ENCODE assay signal across 13 cellular contexts in genomic region chr2:237486334-237486818, GRCh38. TPM values are rescaled to one million over a fixed set of nuclear protein-coding genes. Genes with fewer than 3 reads are reported as not detected.
A peak's percentile ranks its signal among the peaks of the same experiment; 100 is the strongest.
DNase-seq lines count a peak whose midpoint lies in the region; ATAC-seq and TF ChIP-seq lines count a peak whose summit lies in the region.
"Had no signal": no experiment of that assay in that cellular context is flagged by ENCODE, and none has a peak within 500 bp of the region (broad histone marks: within the 10 kb centered on the region; RNA-seq: fewer than 3 reads in every experiment).

No MANE protein-coding gene starts in this region.

- H2AFZ ChIP-seq in SK-N-SH (ENCODE audit: low read depth): peak overlapping the region; percentile 10; the same call in 1 of the 2 replicates

- TF ChIP-seq POLR2A in prostate gland (IDR thresholded peaks at IDR 0.05): no peak

- no peaks in the 10 kb centered on the region for H4K20me1 ChIP-seq in SK-N-SH (ENCODE audit: insufficient read depth)

- peak; percentile 58 for DNase-seq in COLO668 (lab: John Stamatoyannopoulos, UW; ENCODE audit: unreplicated experiment)
- no peak for DNase-seq in SK-N-SH
- DNase-seq in left ventricle myocardium superior: no peak
- DNase-seq in prostate gland (ENCODE audit: low spot score): no peak
- no peak for DNase-seq in ureter (ENCODE audit: low spot score)
- DNase-seq in NK-92 treated with Interleukin-12 subunit alpha and Interleukin-12 subunit beta, amount 100 ng/mL, for 24 hours (lab: John Stamatoyannopoulos, UW): no peak
- DNase-seq: activated CD4-positive, CD25-positive, alpha-beta regulatory T cell; anterior cingulate cortex; DND-41; NCI-H446; stimulated activated naive B cell treated with anti-CD40 and anti-IgM and Interleukin-4, amounts not matched to agents 10 μg/mL and 1 μg/mL and 100 μg/mL, for 72 hours had no signal

- CTCF ChIA-PET in SK-N-SH (lab: Yijun Ruan, JAX): interaction anchor here (0.6 to 1.9 kb wide), 3 partner anchors 11 to 174 kb away, joined by 3 to 11 read pairs (median 8); no protein-coding TSS in a partner anchor

- no peak for TF ChIP-seq RAD21 in SK-N-SH (IDR thresholded peaks at IDR 0.05; ENCODE audit: low read length)

- ATAC-seq in left ventricle myocardium superior: peak; percentile 7
- ATAC-seq in HG03521 (IDR thresholded peaks at IDR 0.05; ENCODE audit: unreplicated experiment): no peak
- no peak for ATAC-seq in GM21390 (IDR thresholded peaks at IDR 0.05; ENCODE audit: unreplicated experiment)
- ATAC-seq: stimulated activated naive B cell treated with anti-CD40 and anti-IgM and Interleukin-4, amounts not matched to agents 10 μg/mL and 1 μg/mL and 100 μg/mL, for 72 hours had no signal

- peaks cover 7% of the 10 kb centered on the region for H3F3A ChIP-seq in SK-N-SH (replicated peaks; ENCODE audit: insufficient read depth)

- H3K9me3 ChIP-seq in SK-N-SH (peaks cover 2% of the 10 kb centered on the region; the same call in 1 of the 2 replicates), prostate gland (no peaks in the 10 kb centered on the region)

- peak overlapping the region; percentile 95 for H3K4me2 ChIP-seq in SK-N-SH

- peak overlapping the region; percentile 62 to 84 for H3K4me3 ChIP-seq in SK-N-SH (ENCODE audit: low read depth in 2 of 2, low read length in 1 of 2)
- peak overlapping the region; percentile 62 to 77 for H3K4me3 ChIP-seq in prostate gland

- intact Hi-C loops in left ventricle myocardium superior (cut with micrococcal nuclease) (no loop called here), prostate gland (cut with DNase I) (no loop called here)

- H3K27ac ChIP-seq in SK-N-SH (ENCODE audit: low read depth in 2 of 2, low read length in 1 of 2) (peak overlapping the region in 1 of 2 experiments; percentile 87; a peak in 2 of 4 replicates), prostate gland (peak overlapping the region; percentile 97 to 98)

- H3K9me2 ChIP-seq in SK-N-SH: no peaks in the 10 kb centered on the region

- WGBS in SK-N-SH (ENCODE audit: low lambda C conversion rate): 10% methylated on average over 13 of the region's 36 CpGs
- WGBS in prostate gland: 3% methylated on average over 14 of the region's 36 CpGs

- peaks cover 74% of the 10 kb centered on the region for H3K79me2 ChIP-seq in SK-N-SH (ENCODE audit: insufficient read depth)

- no peak for TF ChIP-seq EP300 in SK-N-SH (IDR thresholded peaks at IDR 0.05; ENCODE audit: borderline replicate concordance in 1 of 2, low read depth in 1 of 2, low read length in 1 of 2)

- TF ChIP-seq CTCF in SK-N-SH (IDR thresholded peaks at IDR 0.05) (no peak), prostate gland (IDR thresholded peaks at IDR 0.05) (no peak)

- H3K36me3 ChIP-seq in SK-N-SH (replicated peaks in 1 of 2; ENCODE audit: control insufficient read depth in 1 of 2, insufficient read depth in 2 of 2, low read length in 1 of 2) (peaks cover 0 to 28% of the 10 kb centered on the region in 2 experiments), prostate gland (no peaks in the 10 kb centered on the region)

- peaks cover 20 to 29% of the 10 kb centered on the region in 2 experiments; a peak in 3 of 4 replicates for H3K4me1 ChIP-seq in SK-N-SH (ENCODE audit: control insufficient read depth in 1 of 2, insufficient read depth in 2 of 2, low read depth in 1 of 2, low read length in 1 of 2)
- H3K4me1 ChIP-seq in prostate gland (replicated peaks): peaks cover 10% of the 10 kb centered on the region

- peak overlapping the region; percentile 98 for H3K9ac ChIP-seq in SK-N-SH

- H3K27me3 ChIP-seq in SK-N-SH (ENCODE audit: insufficient read depth) (no peaks in the 10 kb centered on the region), prostate gland (replicated peaks; ENCODE audit: insufficient read depth) (no peaks in the 10 kb centered on the region)

- POLR2A ChIA-PET in SK-N-SH (lab: Yijun Ruan, JAX): no interaction called here

TF ChIP-seq in SK-N-SH, 30 proteins besides CTCF, POLR2A, EP300 and RAD21:
- TF ChIP-seq MXI1 (IDR thresholded peaks at IDR 0.05; ENCODE audit: low read depth, low read length) (no peak), NRF1 (IDR thresholded peaks at IDR 0.05; ENCODE audit: low read depth, low read length) (no peak), SIN3A (IDR thresholded peaks at IDR 0.05; ENCODE audit: borderline replicate concordance, low read depth, low read length) (no peak), FOXJ3 (CRISPR knock-in tag; IDR thresholded peaks at IDR 0.05) (no peak), REST (IDR thresholded peaks at IDR 0.05; ENCODE audit: low read depth, low read length) (no peak), TCF12 (IDR thresholded peaks at IDR 0.05) (no peak), RFX5 (IDR thresholded peaks at IDR 0.05; ENCODE audit: low read length) (no peak), ZBTB33 (IDR thresholded peaks at IDR 0.05; ENCODE audit: borderline replicate concordance, low read depth) (no peak), RCOR1 (IDR thresholded peaks at IDR 0.05; ENCODE audit: low read length) (no peak), MEF2A (IDR thresholded peaks at IDR 0.05; ENCODE audit: borderline replicate concordance, low read depth) (no peak), YY1 (IDR thresholded peaks at IDR 0.05; ENCODE audit: low read depth) (no peak), FOSL2 (IDR thresholded peaks at IDR 0.05; ENCODE audit: borderline replicate concordance, low read depth) (no peak), MAX (IDR thresholded peaks at IDR 0.05; ENCODE audit: low read depth) (no peak), SMC3 (IDR thresholded peaks at IDR 0.05; ENCODE audit: low read depth, low read length) (no peak)
TF ChIP-seq in SK-N-SH: peak in this region for 0.

RNA-seq across cellular contexts. Expression of gene MLPH, which starts 0.7 kb away (rescaled TPM):
- 84.8 and 93.6 TPM in 2 replicates for polyA plus RNA-seq in SK-N-SH (2012; rRNA removed)
- 37.4 and 44.7 TPM in 2 replicates for polyA plus RNA-seq in SK-N-SH (2012; cell fraction: cytosol; rRNA removed)
- 348 and 369 TPM in 2 replicates for polyA plus RNA-seq in SK-N-SH (2012; cell fraction: nucleus; rRNA removed)
- total RNA-seq in left ventricle myocardium superior (88.9 TPM), prostate gland (100 to 1,000 TPM; 371 to 393 TPM), ureter (236 TPM)
